Comparison of ENCODE assay signal across 33 cellular contexts in the genomic region with DNA sequence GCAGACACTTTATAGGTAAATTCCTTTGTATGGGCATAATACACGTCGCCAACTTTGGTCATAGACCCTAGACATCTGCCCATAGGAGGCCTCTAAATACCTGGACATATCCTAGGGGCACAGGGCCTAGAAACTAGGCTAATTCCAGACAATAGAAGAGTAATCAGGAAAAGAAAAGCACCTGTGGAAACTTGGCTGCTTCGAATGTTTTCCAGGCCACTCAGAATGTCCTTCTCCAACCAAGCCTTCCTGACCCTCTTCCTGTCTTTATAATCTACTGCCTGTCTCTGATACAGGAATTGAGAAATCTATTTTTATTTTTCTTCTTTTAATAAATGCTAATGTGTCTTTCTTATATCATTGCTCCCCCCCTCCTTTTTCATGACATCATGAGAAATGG.
DNase-seq lines count a peak whose midpoint lies in the region; ATAC-seq and TF ChIP-seq lines count a peak whose summit lies in the region.
"Had no signal": no experiment of that assay in that cellular context is flagged by ENCODE, and none has a peak within 500 bp of the region (broad histone marks: within the 10 kb centered on the region; RNA-seq: fewer than 3 reads in every experiment).

No MANE protein-coding gene starts in this region.

- H3K27ac ChIP-seq in CD4-positive, alpha-beta T cell (ENCODE audit: low read depth, low read length) = peak overlapping the region; percentile 41
- peak overlapping the region; percentile 58 to 64 for H3K27ac ChIP-seq in ascending aorta
- H3K27ac ChIP-seq: 22Rv1, cardiac muscle cell had no signal

- intact Hi-C loops in activated CD4-positive, alpha-beta T cell treated with anti-CD3 and anti-CD28 coated beads for 36 hours (cut with DNase I, micrococcal nuclease) = loop anchor here (5.0 kb wide), 2 partner anchors 223 to 278 kb away; no protein-coding TSS in a partner anchor
- intact Hi-C loops in CD4-positive, alpha-beta T cell (cut with DNase I, micrococcal nuclease) = loop anchor here (2.0 to 10.0 kb wide), 3 partner anchors 145 to 591 kb away; no protein-coding TSS in a partner anchor
- intact Hi-C loops in ascending aorta (cut with DNase I) = loop anchor here (5.0 to 10.0 kb wide), 2 partner anchors 593 to 955 kb away; no protein-coding TSS in a partner anchor

- ATAC-seq in activated CD4-positive, alpha-beta T cell treated with anti-CD3 and anti-CD28 coated beads for 36 hours = no peak
- ATAC-seq in CD4-positive, alpha-beta T cell (ENCODE audit: poor library complexity) = no peak
- ATAC-seq in GM19328 (IDR thresholded peaks at IDR 0.05; ENCODE audit: unreplicated experiment) (no peak), GM18873 (IDR thresholded peaks at IDR 0.05; ENCODE audit: low FRiP score, unreplicated experiment) (no peak)
- ATAC-seq: left ventricle myocardium superior, natural killer cell, sciatic nerve had no signal

- peaks cover 14% of the 10 kb centered on the region for H3K36me3 Mint-ChIP-seq in activated CD4-positive, alpha-beta T cell treated with anti-CD3 and anti-CD28 coated beads for 36 hours (ENCODE audit: low read depth)
- peaks cover 7% of the 10 kb centered on the region for H3K36me3 Mint-ChIP-seq in activated CD4-positive, alpha-beta T cell treated with anti-CD3 and anti-CD28 coated beads, Interleukin-2, amount 10 ng/mL, durations not matched to agents 7 days and 5 days (ENCODE audit: low read depth)
- peaks cover 32% of the 10 kb centered on the region for H3K36me3 Mint-ChIP-seq in CD4-positive, alpha-beta T cell (ENCODE audit: low read depth)
- no peaks in the 10 kb centered on the region for H3K36me3 Mint-ChIP-seq in mesothelial cell of epicardium
- H3K36me3 Mint-ChIP-seq: CD14-positive monocyte, IgD-negative memory B cell, natural killer cell had no signal

- H3K4me1 Mint-ChIP-seq in activated CD4-positive, alpha-beta T cell treated with anti-CD3 and anti-CD28 coated beads for 36 hours = peaks cover 31% of the 10 kb centered on the region
- H3K4me1 Mint-ChIP-seq in activated CD4-positive, alpha-beta T cell treated with anti-CD3 and anti-CD28 coated beads, Interleukin-2, amount 10 ng/mL, durations not matched to agents 7 days and 5 days = peaks cover 25% of the 10 kb centered on the region
- peaks cover 33% of the 10 kb centered on the region for H3K4me1 Mint-ChIP-seq in CD4-positive, alpha-beta T cell (ENCODE audit: low read depth)
- peaks cover 42% of the 10 kb centered on the region for H3K4me1 Mint-ChIP-seq in mesothelial cell of epicardium
- H3K4me1 Mint-ChIP-seq: IgD-negative memory B cell, natural killer cell had no signal

- TF ChIP-seq CTCF in CD4-positive, alpha-beta T cell (IDR thresholded peaks at IDR 0.05) = no peak
- TF ChIP-seq CTCF in ascending aorta (IDR thresholded peaks at IDR 0.05) (no peak), mesothelial cell of epicardium (IDR thresholded peaks at IDR 0.05; ENCODE audit: unreplicated experiment) (no peak)

- no peak overlapping the region for H3K4me3 ChIP-seq in ascending aorta
- H3K4me3 ChIP-seq: cardiac muscle cell, esophagus squamous epithelium, heart right ventricle, prostate gland, tibial nerve had no signal

- no peak for DNase-seq in activated CD4-positive, alpha-beta T cell treated with anti-CD3 and anti-CD28 coated beads for 36 hours
- DNase-seq in activated CD4-positive, alpha-beta T cell treated with anti-CD3 and anti-CD28 coated beads, Interleukin-2, amount 10 ng/mL, durations not matched to agents 7 days and 5 days = no peak
- no peak for DNase-seq in CD4-positive, alpha-beta T cell
- DNase-seq in ascending aorta (ENCODE audit: low spot score in 2 of 2) (no peak), mesothelial cell of epicardium (ENCODE audit: low spot score in 2 of 2, unreplicated experiment in 2 of 2) (no peak), NCI-H2171 (lab: John Stamatoyannopoulos, UW) (no peak)
- DNase-seq: activated CD4-positive, CD25-positive, alpha-beta regulatory T cell treated with anti-CD3 and anti-CD28 coated beads, Interleukin-2, amount 50 U/mL, for 72 hours; activated CD8-positive, alpha-beta memory T cell treated with anti-CD3 and anti-CD28 coated beads for 24 hours; activated T-cell treated with anti-CD3 and anti-CD28 coated beads for 4 hours; cortex of kidney; DMS 273 treated with DMSO at 0.1 percent for 48 hours; esophagus squamous epithelium; foreskin melanocyte; heart right ventricle; HFFc6; left ventricle myocardium superior; natural killer cell; NCI-H1436 treated with DMSO at 0.1 percent for 48 hours; NCI-H2081 treated with DMSO at 0.1 percent for 48 hours; NCI-H345; NCI-H69; occipital lobe; Right ventricle myocardium superior; stimulated activated CD4-positive, alpha-beta T cell treated with anti-CD3 and anti-CD28 coated beads, Interleukin-4, amount 100 ng/mL, for 1 hour had no signal

- peak overlapping the region; percentile 77 for H3K27ac Mint-ChIP-seq in activated CD4-positive, alpha-beta T cell treated with anti-CD3 and anti-CD28 coated beads for 36 hours
- no peak overlapping the region for H3K27ac Mint-ChIP-seq in activated CD4-positive, alpha-beta T cell treated with anti-CD3 and anti-CD28 coated beads, Interleukin-2, amount 10 ng/mL, durations not matched to agents 7 days and 5 days
- no peak overlapping the region for H3K27ac Mint-ChIP-seq in CD4-positive, alpha-beta T cell
- H3K27ac Mint-ChIP-seq in mesothelial cell of epicardium = peak overlapping the region; percentile 89
- H3K27ac Mint-ChIP-seq: CD14-positive monocyte, IgD-negative memory B cell, natural killer cell had no signal

- CTCF ChIA-PET in activated CD4-positive, alpha-beta T cell treated with anti-CD3 and anti-CD28 coated beads for 36 hours (lab: Charles Lee) = interaction anchor here (0.8 to 1.4 kb wide), 4 partner anchors 66 to 715 kb away, joined by 3 to 4 read pairs (median 4); no protein-coding TSS in a partner anchor
- CTCF ChIA-PET in activated CD4-positive, alpha-beta T cell treated with anti-CD3 and anti-CD28 coated beads, Interleukin-2, amount 10 ng/mL, durations not matched to agents 7 days and 5 days (lab: Charles Lee) = no interaction called here
- CTCF ChIA-PET in CD4-positive, alpha-beta T cell (lab: Charles Lee) = interaction anchor here (1.6 kb wide), 1 partner anchor 41 kb away, joined by 3 read pairs; no protein-coding TSS in a partner anchor

- H3K4me1 ChIP-seq in ascending aorta = peaks cover 0 to 12% of the 10 kb centered on the region in 2 donors
- H3K4me1 ChIP-seq: prostate gland, tibial nerve had no signal

- POLR2A ChIA-PET in activated CD4-positive, alpha-beta T cell treated with anti-CD3 and anti-CD28 coated beads for 36 hours (lab: Charles Lee) = no interaction called here
- POLR2A ChIA-PET in activated CD4-positive, alpha-beta T cell treated with anti-CD3 and anti-CD28 coated beads, Interleukin-2, amount 10 ng/mL, durations not matched to agents 7 days and 5 days (lab: Charles Lee) = no interaction called here
- POLR2A ChIA-PET in CD4-positive, alpha-beta T cell (lab: Charles Lee) = no interaction called here

- no peaks in the 10 kb centered on the region for H3K36me3 ChIP-seq in ascending aorta
- H3K36me3 ChIP-seq: cardiac muscle cell, esophagus squamous epithelium, heart right ventricle, prostate gland, tibial nerve had no signal

- H3K27me3 ChIP-seq in CD4-positive, alpha-beta T cell (ENCODE audit: control insufficient read depth, insufficient read depth, low read length) = no peaks in the 10 kb centered on the region
- no peaks in the 10 kb centered on the region for H3K27me3 ChIP-seq in ascending aorta
- H3K27me3 ChIP-seq: cardiac muscle cell, esophagus squamous epithelium, heart right ventricle, tibial nerve had no signal

- no peaks in the 10 kb centered on the region for H3K9me3 ChIP-seq in CD4-positive, alpha-beta T cell (ENCODE audit: control insufficient read depth, low read length)
- no peaks in the 10 kb centered on the region for H3K9me3 ChIP-seq in ascending aorta
- H3K9me3 ChIP-seq: esophagus squamous epithelium, heart right ventricle, prostate gland, tibial nerve had no signal

- H3K9me3 Mint-ChIP-seq in activated CD4-positive, alpha-beta T cell treated with anti-CD3 and anti-CD28 coated beads for 36 hours (ENCODE audit: low read depth) = no peaks in the 10 kb centered on the region
- H3K9me3 Mint-ChIP-seq in activated CD4-positive, alpha-beta T cell treated with anti-CD3 and anti-CD28 coated beads, Interleukin-2, amount 10 ng/mL, durations not matched to agents 7 days and 5 days = no peaks in the 10 kb centered on the region
- H3K9me3 Mint-ChIP-seq in CD4-positive, alpha-beta T cell = no peaks in the 10 kb centered on the region
- no peaks in the 10 kb centered on the region for H3K9me3 Mint-ChIP-seq in mesothelial cell of epicardium
- H3K9me3 Mint-ChIP-seq: CD14-positive monocyte, HFFc6, IgD-negative memory B cell, natural killer cell had no signal

- no peaks in the 10 kb centered on the region for H3K27me3 Mint-ChIP-seq in activated CD4-positive, alpha-beta T cell treated with anti-CD3 and anti-CD28 coated beads for 36 hours
- H3K27me3 Mint-ChIP-seq in activated CD4-positive, alpha-beta T cell treated with anti-CD3 and anti-CD28 coated beads, Interleukin-2, amount 10 ng/mL, durations not matched to agents 7 days and 5 days = no peaks in the 10 kb centered on the region
- no peaks in the 10 kb centered on the region for H3K27me3 Mint-ChIP-seq in CD4-positive, alpha-beta T cell
- no peaks in the 10 kb centered on the region for H3K27me3 Mint-ChIP-seq in mesothelial cell of epicardium (ENCODE audit: low read depth)

- no peak overlapping the region for H3K4me3 Mint-ChIP-seq in activated CD4-positive, alpha-beta T cell treated with anti-CD3 and anti-CD28 coated beads for 36 hours
- H3K4me3 Mint-ChIP-seq in activated CD4-positive, alpha-beta T cell treated with anti-CD3 and anti-CD28 coated beads, Interleukin-2, amount 10 ng/mL, durations not matched to agents 7 days and 5 days = no peak overlapping the region
- no peak overlapping the region for H3K4me3 Mint-ChIP-seq in CD4-positive, alpha-beta T cell
- no peak overlapping the region for H3K4me3 Mint-ChIP-seq in mesothelial cell of epicardium
- H3K4me3 Mint-ChIP-seq: CD14-positive monocyte, HFFc6, natural killer cell had no signal

Comparison
In these comparisons a context has a peak if more than half of its experiments do, and no peak if none do; other contexts are left out.
1. H3K27ac Mint-ChIP-seq: peak in activated CD4-positive, alpha-beta T cell treated with anti-CD3 and anti-CD28 coated beads for 36 hours (single experiment) and mesothelial cell of epicardium (single experiment); none in activated CD4-positive, alpha-beta T cell treated with anti-CD3 and anti-CD28 coated beads, Interleukin-2, amount 10 ng/mL, durations not matched to agents 7 days and 5 days (single experiment) and CD4-positive, alpha-beta T cell (single experiment).